ENCODE assay signal across 9 cellular contexts in the genomic region with DNA sequence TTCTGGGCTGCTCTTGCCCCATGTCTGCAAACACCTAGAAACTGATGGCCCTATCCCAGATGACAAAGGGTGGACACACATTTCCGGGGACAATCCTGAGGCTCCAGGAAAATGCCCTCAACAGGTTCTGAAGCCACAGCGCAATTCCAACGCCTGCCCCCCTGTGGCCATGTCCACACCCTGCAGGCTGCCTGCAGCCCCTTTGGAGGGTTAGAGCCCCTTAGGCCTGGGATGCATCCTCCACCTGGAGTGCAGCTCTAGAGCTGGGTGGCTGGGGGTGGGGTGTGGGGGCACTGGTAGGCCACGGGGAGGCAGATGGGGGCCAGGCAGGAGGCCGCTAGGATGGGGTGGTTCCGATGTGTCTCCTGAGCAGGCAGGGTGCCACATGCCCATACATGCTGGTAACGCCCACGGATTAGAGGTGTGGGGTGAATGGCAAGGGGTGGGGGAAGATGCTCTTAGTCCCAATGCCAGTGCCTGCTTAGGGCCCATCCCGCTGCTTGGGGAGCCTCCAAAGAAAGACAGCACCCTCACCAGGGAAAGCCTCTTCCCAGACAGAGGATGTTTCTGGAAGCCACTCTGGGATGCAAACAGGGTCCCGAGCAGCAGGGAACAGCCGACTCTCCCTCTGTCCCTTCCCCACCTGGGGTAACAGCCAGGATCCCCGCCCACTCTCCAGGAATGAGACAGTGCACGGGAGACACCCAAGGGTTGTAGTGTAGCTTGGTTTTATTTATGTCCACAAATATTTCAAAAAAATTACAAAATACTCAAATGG. TPM values are rescaled to one million over a fixed set of nuclear protein-coding genes. Genes with fewer than 3 reads are reported as not detected.
DNase-seq lines count a peak whose midpoint lies in the region; ATAC-seq and TF ChIP-seq lines count a peak whose summit lies in the region.
"Had no signal": no experiment of that assay in that cellular context is flagged by ENCODE, and none has a peak within 500 bp of the region (broad histone marks: within the 10 kb centered on the region; RNA-seq: fewer than 3 reads in every experiment).

No MANE protein-coding gene starts in this region.

- intact Hi-C loops in esophagus squamous epithelium (cut with DNase I) (no loop called here), gastrocnemius medialis (cut with DNase I; ENCODE audit: low total_unique reads) (no loop called here), sciatic nerve (cut with DNase I) (no loop called here)

- H3K4me1 Mint-ChIP-seq in CD8-positive, alpha-beta memory T cell, result peaks cover 2 to 4% (median 4%) of the 10 kb centered on the region in 3 donors

- ATAC-seq in gastrocnemius medialis (no peak), sciatic nerve (no peak)
- ATAC-seq: naive thymus-derived CD4-positive, alpha-beta T cell had no signal

- CTCF ChIA-PET in CD8-positive, alpha-beta memory T cell (lab: Charles Lee), result interaction anchor here (1.1 to 8.3 kb wide), 5 partner anchors 14 to 376 kb away, joined by 3 to 83 read pairs (median 4); no protein-coding TSS in a partner anchor

- H3K4me3 ChIP-seq in esophagus squamous epithelium (no peak overlapping the region), gastrocnemius medialis (no peak overlapping the region)
- no peak overlapping the region for H3K4me3 ChIP-seq in CD8-positive, alpha-beta memory T cell (ENCODE audit: low read length)

- H3K27ac ChIP-seq in esophagus squamous epithelium (peak overlapping the region in 3 of 4 donors; percentile 68 to 70 (median 68)), gastrocnemius medialis (peak overlapping the region; percentile 64 to 95 (median 74))
- H3K27ac ChIP-seq in CD8-positive, alpha-beta memory T cell (ENCODE audit: low read depth, low read length), result no peak overlapping the region

- peak overlapping the region in 4 of 8 donors; percentile 17 to 33 (median 28) for H3K27ac Mint-ChIP-seq in CD8-positive, alpha-beta memory T cell

- H3K27me3 Mint-ChIP-seq in CD8-positive, alpha-beta memory T cell, result peaks cover 3 to 4% of the 10 kb centered on the region in 2 donors

- no peaks in the 10 kb centered on the region for H3K9me3 Mint-ChIP-seq in CD8-positive, alpha-beta memory T cell
- H3K9me3 Mint-ChIP-seq: naive thymus-derived CD4-positive, alpha-beta T cell had no signal

- no peak for TF ChIP-seq POLR2A in esophagus squamous epithelium (IDR thresholded peaks at IDR 0.05)
- no peak for TF ChIP-seq POLR2A in gastrocnemius medialis (IDR thresholded peaks at IDR 0.05)

- peak; percentile 52 for DNase-seq in DMS53 (lab: John Stamatoyannopoulos, UW)
- no peak for DNase-seq in DMS53 treated with DMSO at 0.1 percent for 48 hours (lab: John Stamatoyannopoulos, UW; ENCODE audit: unreplicated experiment)
- peak; percentile 26 for DNase-seq in OCI-M1 (lab: John Stamatoyannopoulos, UW)
- no peak for DNase-seq in esophagus squamous epithelium (lab: John Stamatoyannopoulos, UW)
- peak in 1 of 2 donors; percentile 40 for DNase-seq in gastrocnemius medialis
- no peak for DNase-seq in globus pallidus (ENCODE audit: low spot score)
- no peak for DNase-seq in sciatic nerve (ENCODE audit: low spot score)
- DNase-seq in CD8-positive, alpha-beta memory T cell, result no peak

- peaks cover 3 to 40% (median 8%) of the 10 kb centered on the region in 3 donors for H3K36me3 Mint-ChIP-seq in CD8-positive, alpha-beta memory T cell

- WGBS in esophagus squamous epithelium, 2 donors, result 40 to 47% methylated on average over 1 to 4 of the region's 13 CpGs

- TF ChIP-seq CTCF in esophagus squamous epithelium (IDR thresholded peaks at IDR 0.05) (peak; percentile 15 to 56 (median 44)), gastrocnemius medialis (IDR thresholded peaks at IDR 0.05 in 4 of 5, conservative IDR thresholded peaks at IDR 0.05 in 1 of 5) (peak; percentile 45 to 72 (median 66))

- in situ Hi-C loops in gastrocnemius medialis (cut with MboI; ENCODE audit: low sequenced_read_pairs in 4 of 4), result no loop called here

- no peak overlapping the region for H3K4me3 Mint-ChIP-seq in CD8-positive, alpha-beta memory T cell
- H3K4me3 Mint-ChIP-seq: naive thymus-derived CD4-positive, alpha-beta T cell had no signal

- H3K27me3 ChIP-seq in esophagus squamous epithelium (peaks cover 0 to 6% (median 0%) of the 10 kb centered on the region in 4 donors), gastrocnemius medialis (no peaks in the 10 kb centered on the region)
- H3K27me3 ChIP-seq in CD8-positive, alpha-beta memory T cell (ENCODE audit: insufficient read depth, low read length, poor library complexity, severe bottlenecking), result no peaks in the 10 kb centered on the region

- H3K36me3 ChIP-seq in esophagus squamous epithelium (peaks cover 16 to 50% (median 24%) of the 10 kb centered on the region in 3 donors), gastrocnemius medialis (peaks cover 0 to 43% of the 10 kb centered on the region in 2 donors)
- peaks cover 25% of the 10 kb centered on the region for H3K36me3 ChIP-seq in CD8-positive, alpha-beta memory T cell (ENCODE audit: insufficient read depth, low read length)

- H3K9me3 ChIP-seq in esophagus squamous epithelium (no peaks in the 10 kb centered on the region), gastrocnemius medialis (no peaks in the 10 kb centered on the region)
- H3K9me3 ChIP-seq in CD8-positive, alpha-beta memory T cell (ENCODE audit: low read length), result no peaks in the 10 kb centered on the region

- H3K4me1 ChIP-seq in esophagus squamous epithelium (peaks cover 8 to 74% (median 17%) of the 10 kb centered on the region in 3 donors), gastrocnemius medialis (peaks cover 34 to 43% of the 10 kb centered on the region in 2 donors)
- peaks cover 5% of the 10 kb centered on the region for H3K4me1 ChIP-seq in CD8-positive, alpha-beta memory T cell (ENCODE audit: insufficient read depth, low read length)

- POLR2A ChIA-PET in CD8-positive, alpha-beta memory T cell (lab: Charles Lee), result interaction anchor here (0.6 kb wide), 1 partner anchor 369 kb away, joined by 3 read pairs; no protein-coding TSS in a partner anchor

RNA-seq across cellular contexts. Expression of gene SLC45A1, which starts 34.0 kb away (rescaled TPM):
- total RNA-seq in esophagus squamous epithelium, result 1 to 10 TPM in 2 of 4 donors, under 1 TPM in 2; 0.13 to 3.4 (median 0.81) TPM
- 1 to 10 TPM in 1 of 4 donors, under 1 TPM in 3; 0.56 to 2.9 (median 0.68) TPM for total RNA-seq in gastrocnemius medialis
- 2.5 TPM for total RNA-seq in sciatic nerve
- total RNA-seq in CD8-positive, alpha-beta memory T cell, result under 1 TPM; 0.31 to 0.58 TPM
- 0.70 TPM for polyA plus RNA-seq in CD8-positive, alpha-beta memory T cell

Comparison
In these comparisons a context has a peak if more than half of its experiments do, and no peak if none do; other contexts are left out.
1. DNase-seq: peak in DMS53 (single experiment) and OCI-M1 (single experiment); none in DMS53 treated with DMSO at 0.1 percent for 48 hours (single experiment), esophagus squamous epithelium (single experiment), globus pallidus (single experiment), sciatic nerve (single experiment) and CD8-positive, alpha-beta memory T cell (0 of 5).